ENCODE assay signal across 14 cellular contexts in genomic region chr6:39226606-39227300, GRCh38. TPM values are rescaled to one million over a fixed set of nuclear protein-coding genes. Genes with fewer than 3 reads are reported as not detected.
DNase-seq lines count a peak whose midpoint lies in the region; ATAC-seq and TF ChIP-seq lines count a peak whose summit lies in the region.
"Had no signal": no experiment of that assay in that cellular context is flagged by ENCODE, and none has a peak within 500 bp of the region (broad histone marks: within the 10 kb centered on the region; RNA-seq: fewer than 3 reads in every experiment).

No MANE protein-coding gene starts in this region.

- no peaks in the 10 kb centered on the region for H3K36me3 ChIP-seq in lower lobe of right lung
- no peaks in the 10 kb centered on the region for H3K36me3 ChIP-seq in transverse colon

- H3K4me3 ChIP-seq in lower lobe of right lung: peak overlapping the region; percentile 72
- H3K4me3 ChIP-seq in transverse colon: peak overlapping the region in 2 of 4 donors; percentile 4 to 75

- no peak for TF ChIP-seq EP300 in transverse colon (IDR thresholded peaks at IDR 0.05; ENCODE audit: low read depth)

- H3K9me3 ChIP-seq in lower lobe of right lung: no peaks in the 10 kb centered on the region
- H3K9me3 ChIP-seq in transverse colon: no peaks in the 10 kb centered on the region

- H3K4me3 Mint-ChIP-seq in activated naive CD4-positive, alpha-beta T cell treated with anti-CD3 and anti-CD28 coated beads, Interleukin-2, amount 50 U/mL, for 24 hours: peak overlapping the region; percentile 84
- H3K4me3 Mint-ChIP-seq in activated naive CD8-positive, alpha-beta T cell treated with anti-CD3 and anti-CD28 coated beads for 36 hours: peak overlapping the region; percentile 90

- WGBS in transverse colon (ENCODE audit: low coverage in 1 of 2), 2 donors: 65 to 86% methylated on average over 2 to 11 of the region's 11 CpGs

- TF ChIP-seq CTCF in lower lobe of right lung (IDR thresholded peaks at IDR 0.05): no peak
- no peak for TF ChIP-seq CTCF in transverse colon (IDR thresholded peaks at IDR 0.05)

- peaks cover 20% of the 10 kb centered on the region for H3K27me3 ChIP-seq in lower lobe of right lung (ENCODE audit: low read depth)
- H3K27me3 ChIP-seq in transverse colon: peaks cover 12% of the 10 kb centered on the region

- H3K27ac ChIP-seq in lower lobe of right lung: peak overlapping the region; percentile 56
- H3K27ac ChIP-seq in transverse colon: peak overlapping the region; percentile 56 to 76 (median 69)

- peaks cover 65% of the 10 kb centered on the region for H3K4me1 Mint-ChIP-seq in activated naive CD4-positive, alpha-beta T cell treated with anti-CD3 and anti-CD28 coated beads, Interleukin-2, amount 50 U/mL, for 24 hours
- H3K4me1 Mint-ChIP-seq in activated naive CD8-positive, alpha-beta T cell treated with anti-CD3 and anti-CD28 coated beads for 36 hours: peaks cover 65% of the 10 kb centered on the region

- no peak for DNase-seq in activated naive CD4-positive, alpha-beta T cell treated with anti-CD3 and anti-CD28 coated beads, Interleukin-2, amount 50 U/mL, for 16 hours
- no peak for DNase-seq in activated naive CD8-positive, alpha-beta T cell treated with anti-CD3 and anti-CD28 coated beads for 36 hours
- DNase-seq in lower lobe of right lung: no peak
- no peak for DNase-seq in transverse colon
- no peak for DNase-seq in H4 (ENCODE audit: low spot score)
- no peak for DNase-seq in NCI-H2081 treated with DMSO at 0.1 percent for 48 hours (lab: John Stamatoyannopoulos, UW)
- no peak for DNase-seq in COR-L47 (lab: John Stamatoyannopoulos, UW)
- DNase-seq: amygdala, hippocampal formation, NCI-H1092, NCI-H524 treated with DMSO at 0.1 percent for 48 hours, SHP77 treated with DMSO at 0.1 percent for 48 hours had no signal

- no peaks in the 10 kb centered on the region for H3K27me3 Mint-ChIP-seq in activated naive CD4-positive, alpha-beta T cell treated with anti-CD3 and anti-CD28 coated beads, Interleukin-2, amount 50 U/mL, for 24 hours
- peaks cover 12% of the 10 kb centered on the region for H3K27me3 Mint-ChIP-seq in activated naive CD8-positive, alpha-beta T cell treated with anti-CD3 and anti-CD28 coated beads for 36 hours

- intact Hi-C loops in lower lobe of right lung (cut with DNase I) (no loop called here), transverse colon (cut with DNase I; ENCODE audit: low total_unique reads) (no loop called here)

- peak overlapping the region; percentile 85 for H3K27ac Mint-ChIP-seq in activated naive CD4-positive, alpha-beta T cell treated with anti-CD3 and anti-CD28 coated beads, Interleukin-2, amount 50 U/mL, for 24 hours
- H3K27ac Mint-ChIP-seq in activated naive CD8-positive, alpha-beta T cell treated with anti-CD3 and anti-CD28 coated beads for 36 hours: peak overlapping the region; percentile 88

- peaks cover 2% of the 10 kb centered on the region for H3K36me3 Mint-ChIP-seq in activated naive CD4-positive, alpha-beta T cell treated with anti-CD3 and anti-CD28 coated beads, Interleukin-2, amount 50 U/mL, for 24 hours
- peaks cover 61% of the 10 kb centered on the region for H3K36me3 Mint-ChIP-seq in activated naive CD8-positive, alpha-beta T cell treated with anti-CD3 and anti-CD28 coated beads for 36 hours

- in situ Hi-C loops in transverse colon (cut with MboI; ENCODE audit: low pct_ligation_motif_present in 1 of 4, low pct_unique_long_range_greater_than_20kb in 1 of 4, low sequenced_read_pairs in 3 of 4): no loop called here

- no peaks in the 10 kb centered on the region for H3K9me3 Mint-ChIP-seq in activated naive CD4-positive, alpha-beta T cell treated with anti-CD3 and anti-CD28 coated beads, Interleukin-2, amount 50 U/mL, for 24 hours
- H3K9me3 Mint-ChIP-seq in activated naive CD8-positive, alpha-beta T cell treated with anti-CD3 and anti-CD28 coated beads for 36 hours: peaks cover 4% of the 10 kb centered on the region

- no peak for TF ChIP-seq POLR2A in transverse colon (IDR thresholded peaks at IDR 0.05)

- H3K4me1 ChIP-seq in lower lobe of right lung (peaks cover 68% of the 10 kb centered on the region), transverse colon (peaks cover 8 to 82% (median 49%) of the 10 kb centered on the region in 4 donors)

- ATAC-seq in lower lobe of right lung: no peak

RNA-seq across cellular contexts. Expression of gene KCNK5, which starts 2.5 kb away (rescaled TPM):
- 10 to 100 TPM; 18.6 to 19.6 TPM for total RNA-seq in activated naive CD8-positive, alpha-beta T cell treated with anti-CD3 and anti-CD28 coated beads for 36 hours
- 10.9 TPM for total RNA-seq in lower lobe of right lung
- 10 to 100 TPM in 3 of 4 donors, 1 to 10 TPM in 1; 9.6 to 86.0 (median 64.5) TPM for total RNA-seq in transverse colon
- 0.58 TPM in 2 replicates for total RNA-seq in H4 (2014; rRNA removed; shearing (Covaris generic))
- total RNA-seq: endothelial cell of umbilical vein had no signal
